ENCODE assay signal across 9 cellular contexts in genomic region chr6:20708367-20709124, GRCh38.
DNase-seq lines count a peak whose midpoint lies in the region; ATAC-seq and TF ChIP-seq lines count a peak whose summit lies in the region.
"Had no signal": no experiment of that assay in that cellular context is flagged by ENCODE, and none has a peak within 500 bp of the region (broad histone marks: within the 10 kb centered on the region; RNA-seq: fewer than 3 reads in every experiment).

No MANE protein-coding gene starts in this region.

- no peak for TF ChIP-seq EP300 in esophagus muscularis mucosa (IDR thresholded peaks at IDR 0.05)

- no peaks in the 10 kb centered on the region for H3K36me3 ChIP-seq in esophagus muscularis mucosa
- H3K36me3 ChIP-seq: thoracic aorta had no signal

- H3K9me3 ChIP-seq in esophagus muscularis mucosa, result no peaks in the 10 kb centered on the region
- H3K9me3 ChIP-seq: thoracic aorta had no signal

- TF ChIP-seq CTCF in HFFc6 (IDR thresholded peaks at IDR 0.05) (no peak), esophagus muscularis mucosa (IDR thresholded peaks at IDR 0.05) (no peak)

- no peaks in the 10 kb centered on the region for H3K27me3 ChIP-seq in esophagus muscularis mucosa

- peak; percentile 82 for ATAC-seq in GM18498 (IDR thresholded peaks at IDR 0.05; ENCODE audit: unreplicated experiment)
- ATAC-seq in GM21367 (IDR thresholded peaks at IDR 0.05; ENCODE audit: unreplicated experiment), result peak; percentile 84
- peak; percentile 38 for ATAC-seq in HG03565 (IDR thresholded peaks at IDR 0.05; ENCODE audit: unreplicated experiment)

- TF ChIP-seq POLR2A in esophagus muscularis mucosa (IDR thresholded peaks at IDR 0.05; ENCODE audit: low read depth), result no peak

- DNase-seq in fibroblast of peridontal ligament (ENCODE audit: extremely low read depth) (peak; percentile 43), NCI-H2029 treated with DMSO at 0.1 percent for 48 hours (lab: John Stamatoyannopoulos, UW) (no peak), HFFc6 (no peak), esophagus muscularis mucosa (ENCODE audit: extremely low spot score) (no peak), SW 1271 (lab: John Stamatoyannopoulos, UW) (no peak)

- H3K9me3 Mint-ChIP-seq in HFFc6, result no peaks in the 10 kb centered on the region

- H3K36me3 Mint-ChIP-seq in HFFc6 (ENCODE audit: low read depth), result no peaks in the 10 kb centered on the region

- no peak overlapping the region for H3K27ac ChIP-seq in esophagus muscularis mucosa (replicated peaks in 1 of 4)
- H3K27ac ChIP-seq: thoracic aorta had no signal

- 88% methylated on average over 3 of the region's 3 CpGs for WGBS in esophagus muscularis mucosa

- H3K4me3 ChIP-seq in esophagus muscularis mucosa, result no peak overlapping the region
- H3K4me3 ChIP-seq: thoracic aorta had no signal

- peaks cover 45% of the 10 kb centered on the region for H3K4me1 Mint-ChIP-seq in HFFc6 (ENCODE audit: low read depth)

- H3K27ac Mint-ChIP-seq in HFFc6, result no peak overlapping the region

- H3K4me3 Mint-ChIP-seq in HFFc6, result no peak overlapping the region

- peaks cover 0 to 4% (median 0%) of the 10 kb centered on the region in 4 donors for H3K4me1 ChIP-seq in esophagus muscularis mucosa

- intact Hi-C loops in esophagus muscularis mucosa (cut with DNase I), result no loop called here

- H3K27me3 Mint-ChIP-seq in HFFc6 (ENCODE audit: insufficient read depth), result no peaks in the 10 kb centered on the region
